Comparison of ENCODE assay signal across 2 cellular contexts in the genomic region with DNA sequence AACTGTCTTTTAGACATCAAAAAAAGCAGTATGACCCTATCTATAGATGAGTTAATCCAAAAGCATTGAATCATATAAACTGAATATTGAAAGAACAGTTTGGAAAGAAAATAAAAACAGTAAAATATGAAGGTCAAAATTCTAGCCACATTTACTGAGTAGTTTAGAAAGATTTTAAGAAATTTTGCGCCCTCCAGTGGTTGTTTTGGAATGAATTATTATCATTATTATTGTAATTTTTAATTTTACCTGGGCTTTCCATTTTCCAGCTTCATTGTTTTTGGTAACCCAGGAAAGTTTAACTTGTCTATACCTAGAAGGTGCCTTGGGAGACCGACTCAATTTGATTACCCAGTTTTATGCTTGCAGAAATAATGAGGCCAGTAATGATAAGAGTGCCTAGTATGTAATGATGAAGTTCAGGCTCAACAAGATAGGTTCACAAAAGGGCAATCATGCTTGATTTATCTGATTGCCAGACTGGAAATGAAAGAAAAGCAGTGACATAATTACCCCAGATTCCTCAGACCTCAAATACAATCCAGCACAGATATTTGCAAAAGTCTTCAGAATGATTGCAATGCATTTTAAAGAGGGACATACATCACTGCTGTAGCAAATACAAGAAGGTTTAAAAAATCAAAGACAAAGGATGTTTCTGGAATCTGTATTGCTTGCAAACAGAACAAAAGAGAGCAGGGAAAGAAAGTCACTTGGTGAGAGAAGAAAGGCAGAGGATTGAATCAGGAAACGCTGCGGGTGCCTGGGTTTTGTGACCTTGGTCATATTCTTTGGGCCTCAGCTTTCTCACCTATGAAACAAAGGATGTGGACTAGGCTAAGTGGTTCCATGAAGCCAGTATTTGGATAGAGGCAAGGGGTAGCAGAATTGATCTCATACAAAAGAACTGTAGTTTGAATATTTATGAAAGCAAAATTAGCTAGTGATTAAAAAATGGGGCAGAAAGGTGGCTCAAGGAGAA.
A peak's percentile ranks its signal among the peaks of the same experiment; 100 is the strongest.
TF ChIP-seq lines count a peak whose summit lies in the region.

No MANE protein-coding gene starts in this region.

TF ChIP-seq in A549, 52 proteins besides CTCF, POLR2A, EP300 and RAD21 (continued from another document):
- TF ChIP-seq, protein P1, sequence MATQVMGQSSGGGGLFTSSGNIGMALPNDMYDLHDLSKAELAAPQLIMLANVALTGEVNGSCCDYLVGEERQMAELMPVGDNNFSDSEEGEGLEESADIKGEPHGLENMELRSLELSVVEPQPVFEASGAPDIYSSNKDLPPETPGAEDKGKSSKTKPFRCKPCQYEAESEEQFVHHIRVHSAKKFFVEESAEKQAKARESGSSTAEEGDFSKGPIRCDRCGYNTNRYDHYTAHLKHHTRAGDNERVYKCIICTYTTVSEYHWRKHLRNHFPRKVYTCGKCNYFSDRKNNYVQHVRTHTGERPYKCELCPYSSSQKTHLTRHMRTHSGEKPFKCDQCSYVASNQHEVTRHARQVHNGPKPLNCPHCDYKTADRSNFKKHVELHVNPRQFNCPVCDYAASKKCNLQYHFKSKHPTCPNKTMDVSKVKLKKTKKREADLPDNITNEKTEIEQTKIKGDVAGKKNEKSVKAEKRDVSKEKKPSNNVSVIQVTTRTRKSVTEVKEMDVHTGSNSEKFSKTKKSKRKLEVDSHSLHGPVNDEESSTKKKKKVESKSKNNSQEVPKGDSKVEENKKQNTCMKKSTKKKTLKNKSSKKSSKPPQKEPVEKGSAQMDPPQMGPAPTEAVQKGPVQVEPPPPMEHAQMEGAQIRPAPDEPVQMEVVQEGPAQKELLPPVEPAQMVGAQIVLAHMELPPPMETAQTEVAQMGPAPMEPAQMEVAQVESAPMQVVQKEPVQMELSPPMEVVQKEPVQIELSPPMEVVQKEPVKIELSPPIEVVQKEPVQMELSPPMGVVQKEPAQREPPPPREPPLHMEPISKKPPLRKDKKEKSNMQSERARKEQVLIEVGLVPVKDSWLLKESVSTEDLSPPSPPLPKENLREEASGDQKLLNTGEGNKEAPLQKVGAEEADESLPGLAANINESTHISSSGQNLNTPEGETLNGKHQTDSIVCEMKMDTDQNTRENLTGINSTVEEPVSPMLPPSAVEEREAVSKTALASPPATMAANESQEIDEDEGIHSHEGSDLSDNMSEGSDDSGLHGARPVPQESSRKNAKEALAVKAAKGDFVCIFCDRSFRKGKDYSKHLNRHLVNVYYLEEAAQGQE (IDR thresholded peaks at IDR 0.05) = no peak

TF ChIP-seq in GM23338, 12 proteins besides CTCF, POLR2A, EP300 and RAD21:
- TF ChIP-seq, protein P2, sequence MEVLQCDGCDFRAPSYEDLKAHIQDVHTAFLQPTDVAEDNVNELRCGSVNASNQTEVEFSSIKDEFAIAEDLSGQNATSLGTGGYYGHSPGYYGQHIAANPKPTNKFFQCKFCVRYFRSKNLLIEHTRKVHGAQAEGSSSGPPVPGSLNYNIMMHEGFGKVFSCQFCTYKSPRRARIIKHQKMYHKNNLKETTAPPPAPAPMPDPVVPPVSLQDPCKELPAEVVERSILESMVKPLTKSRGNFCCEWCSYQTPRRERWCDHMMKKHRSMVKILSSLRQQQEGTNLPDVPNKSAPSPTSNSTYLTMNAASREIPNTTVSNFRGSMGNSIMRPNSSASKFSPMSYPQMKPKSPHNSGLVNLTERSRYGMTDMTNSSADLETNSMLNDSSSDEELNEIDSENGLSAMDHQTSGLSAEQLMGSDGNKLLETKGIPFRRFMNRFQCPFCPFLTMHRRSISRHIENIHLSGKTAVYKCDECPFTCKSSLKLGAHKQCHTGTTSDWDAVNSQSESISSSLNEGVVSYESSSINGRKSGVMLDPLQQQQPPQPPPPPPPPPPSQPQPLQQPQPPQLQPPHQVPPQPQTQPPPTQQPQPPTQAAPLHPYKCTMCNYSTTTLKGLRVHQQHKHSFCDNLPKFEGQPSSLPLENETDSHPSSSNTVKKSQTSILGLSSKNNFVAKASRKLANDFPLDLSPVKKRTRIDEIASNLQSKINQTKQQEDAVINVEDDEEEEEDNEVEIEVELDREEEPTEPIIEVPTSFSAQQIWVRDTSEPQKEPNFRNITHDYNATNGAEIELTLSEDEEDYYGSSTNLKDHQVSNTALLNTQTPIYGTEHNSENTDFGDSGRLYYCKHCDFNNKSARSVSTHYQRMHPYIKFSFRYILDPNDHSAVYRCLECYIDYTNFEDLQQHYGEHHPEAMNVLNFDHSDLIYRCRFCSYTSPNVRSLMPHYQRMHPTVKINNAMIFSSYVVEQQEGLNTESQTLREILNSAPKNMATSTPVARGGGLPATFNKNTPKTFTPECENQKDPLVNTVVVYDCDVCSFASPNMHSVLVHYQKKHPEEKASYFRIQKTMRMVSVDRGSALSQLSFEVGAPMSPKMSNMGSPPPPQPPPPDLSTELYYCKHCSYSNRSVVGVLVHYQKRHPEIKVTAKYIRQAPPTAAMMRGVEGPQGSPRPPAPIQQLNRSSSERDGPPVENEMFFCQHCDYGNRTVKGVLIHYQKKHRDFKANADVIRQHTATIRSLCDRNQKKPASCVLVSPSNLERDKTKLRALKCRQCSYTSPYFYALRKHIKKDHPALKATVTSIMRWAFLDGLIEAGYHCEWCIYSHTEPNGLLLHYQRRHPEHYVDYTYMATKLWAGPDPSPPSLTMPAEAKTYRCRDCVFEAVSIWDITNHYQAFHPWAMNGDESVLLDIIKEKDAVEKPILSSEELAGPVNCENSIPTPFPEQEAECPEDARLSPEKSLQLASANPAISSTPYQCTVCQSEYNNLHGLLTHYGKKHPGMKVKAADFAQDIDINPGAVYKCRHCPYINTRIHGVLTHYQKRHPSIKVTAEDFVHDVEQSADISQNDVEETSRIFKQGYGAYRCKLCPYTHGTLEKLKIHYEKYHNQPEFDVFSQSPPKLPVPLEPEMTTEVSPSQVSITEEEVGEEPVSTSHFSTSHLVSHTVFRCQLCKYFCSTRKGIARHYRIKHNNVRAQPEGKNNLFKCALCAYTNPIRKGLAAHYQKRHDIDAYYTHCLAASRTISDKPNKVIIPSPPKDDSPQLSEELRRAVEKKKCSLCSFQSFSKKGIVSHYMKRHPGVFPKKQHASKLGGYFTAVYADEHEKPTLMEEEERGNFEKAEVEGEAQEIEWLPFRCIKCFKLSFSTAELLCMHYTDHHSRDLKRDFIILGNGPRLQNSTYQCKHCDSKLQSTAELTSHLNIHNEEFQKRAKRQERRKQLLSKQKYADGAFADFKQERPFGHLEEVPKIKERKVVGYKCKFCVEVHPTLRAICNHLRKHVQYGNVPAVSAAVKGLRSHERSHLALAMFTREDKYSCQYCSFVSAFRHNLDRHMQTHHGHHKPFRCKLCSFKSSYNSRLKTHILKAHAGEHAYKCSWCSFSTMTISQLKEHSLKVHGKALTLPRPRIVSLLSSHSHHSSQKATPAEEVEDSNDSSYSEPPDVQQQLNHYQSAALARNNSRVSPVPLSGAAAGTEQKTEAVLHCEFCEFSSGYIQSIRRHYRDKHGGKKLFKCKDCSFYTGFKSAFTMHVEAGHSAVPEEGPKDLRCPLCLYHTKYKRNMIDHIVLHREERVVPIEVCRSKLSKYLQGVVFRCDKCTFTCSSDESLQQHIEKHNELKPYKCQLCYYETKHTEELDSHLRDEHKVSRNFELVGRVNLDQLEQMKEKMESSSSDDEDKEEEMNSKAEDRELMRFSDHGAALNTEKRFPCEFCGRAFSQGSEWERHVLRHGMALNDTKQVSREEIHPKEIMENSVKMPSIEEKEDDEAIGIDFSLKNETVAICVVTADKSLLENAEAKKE (CRISPR knock-in tag; IDR thresholded peaks at IDR 0.05) = 0 out of 2 replicates have a peak, but pooled peaks have one; percentile 31
- TF ChIP-seq ZNF331 (CRISPR knock-in tag; IDR thresholded peaks at IDR 0.05; ENCODE audit: low read depth) (no peak), EZH2 (IDR thresholded peaks at IDR 0.05; ENCODE audit: low read depth, unreplicated experiment) (no peak), EZH2phosphoT487 (IDR thresholded peaks at IDR 0.05; ENCODE audit: unreplicated experiment) (no peak)
TF ChIP-seq in GM23338: peak in this region for 1.
